Comparison of ENCODE assay signal across 8 cellular contexts in the genomic region with DNA sequence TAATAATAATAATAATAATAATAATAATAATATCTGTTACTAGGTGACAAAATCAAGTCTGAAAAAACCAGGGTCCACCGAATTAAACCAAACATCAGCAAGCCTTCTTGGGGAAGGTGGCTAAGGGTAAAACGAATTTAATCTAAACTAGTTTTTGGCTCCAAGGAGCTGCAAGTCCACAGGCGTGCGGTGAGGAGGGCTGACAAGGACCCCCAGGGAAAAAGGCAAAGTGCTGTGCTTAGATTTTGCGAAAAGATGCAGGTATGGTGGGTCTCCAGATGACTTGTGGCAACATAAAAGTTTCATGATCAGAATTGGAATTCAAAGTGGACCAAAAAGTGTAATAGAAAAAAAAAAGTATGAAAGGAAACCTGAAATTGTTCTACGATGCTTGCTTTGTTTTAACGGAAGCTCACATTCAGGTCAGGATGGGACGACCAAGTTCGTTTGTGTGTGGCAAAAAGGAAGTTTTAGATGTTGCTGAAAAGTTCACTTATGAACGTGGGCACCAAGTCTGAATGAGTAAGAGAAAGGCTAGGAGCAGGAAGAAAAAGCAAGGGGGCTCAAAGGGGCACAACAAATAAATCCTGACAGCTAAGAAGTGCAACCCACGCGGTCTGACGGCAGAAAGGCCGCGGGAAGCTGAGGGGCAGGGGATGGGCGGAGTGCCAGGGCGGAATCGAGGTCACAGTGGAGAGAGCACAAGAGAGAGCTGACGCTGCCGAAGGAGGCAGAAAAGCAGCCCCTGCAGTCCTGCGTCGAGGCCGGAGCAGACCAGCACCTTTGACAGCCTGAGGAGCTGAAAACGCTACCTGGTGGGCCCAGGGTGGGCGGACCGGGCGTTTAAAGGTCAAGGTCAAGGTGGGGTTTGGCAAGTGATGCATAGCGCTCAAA. TPM values are rescaled to one million over a fixed set of nuclear protein-coding genes. Genes with fewer than 3 reads are reported as not detected.
A peak's percentile ranks its signal among the peaks of the same experiment; 100 is the strongest.
DNase-seq lines count a peak whose midpoint lies in the region; TF ChIP-seq lines count a peak whose summit lies in the region.

No MANE protein-coding gene starts in this region.

- TF ChIP-seq CTCF in coronary artery (IDR thresholded peaks at IDR 0.05) (no peak), lower leg skin (IDR thresholded peaks at IDR 0.05) (no peak)

- H3K27ac ChIP-seq in coronary artery = peak overlapping the region; percentile 92 to 100

- peaks cover 53% of the 10 kb centered on the region for H3K36me3 Mint-ChIP-seq in activated CD4-positive, alpha-beta T cell treated with anti-CD3 and anti-CD28 coated beads, Interleukin-2, amount 10 ng/mL, durations not matched to agents 24 days and 14 days (ENCODE audit: low read depth)

- no peak for TF ChIP-seq POLR2A in lower leg skin (IDR thresholded peaks at IDR 0.05)

- peak overlapping the region; percentile 96 for H3K27ac Mint-ChIP-seq in activated CD4-positive, alpha-beta T cell treated with anti-CD3 and anti-CD28 coated beads, Interleukin-2, amount 10 ng/mL, durations not matched to agents 24 days and 14 days

- 1% methylated on average over 28 of the region's 28 CpGs for WGBS in lower leg skin, 2 donors

- H3K9me3 Mint-ChIP-seq in activated CD4-positive, alpha-beta T cell treated with anti-CD3 and anti-CD28 coated beads, Interleukin-2, amount 10 ng/mL, durations not matched to agents 24 days and 14 days = no peaks in the 10 kb centered on the region

- peak overlapping the region; percentile 96 for H3K4me3 Mint-ChIP-seq in activated CD4-positive, alpha-beta T cell treated with anti-CD3 and anti-CD28 coated beads, Interleukin-2, amount 10 ng/mL, durations not matched to agents 24 days and 14 days

- H3K27me3 Mint-ChIP-seq in activated CD4-positive, alpha-beta T cell treated with anti-CD3 and anti-CD28 coated beads, Interleukin-2, amount 10 ng/mL, durations not matched to agents 24 days and 14 days = no peaks in the 10 kb centered on the region

- H3K4me3 ChIP-seq in coronary artery = peak overlapping the region; percentile 93
- peak overlapping the region; percentile 70 for H3K4me3 ChIP-seq in lower leg skin (ENCODE audit: low read depth, poor library complexity, severe bottlenecking)

- H3K4me1 Mint-ChIP-seq in activated CD4-positive, alpha-beta T cell treated with anti-CD3 and anti-CD28 coated beads, Interleukin-2, amount 10 ng/mL, durations not matched to agents 24 days and 14 days = peaks cover 69% of the 10 kb centered on the region

- DNase-seq in SHP77 (lab: John Stamatoyannopoulos, UW) = peak; percentile 20 to 57
- DNase-seq in SHP77 treated with DMSO at 0.1 percent for 48 hours (lab: John Stamatoyannopoulos, UW) = no peak
- peak; percentile 25 for DNase-seq in NCI-H146 treated with DMSO at 0.1 percent for 48 hours (lab: John Stamatoyannopoulos, UW; ENCODE audit: unreplicated experiment)
- DNase-seq in activated CD4-positive, alpha-beta T cell treated with anti-CD3 and anti-CD28 coated beads, Interleukin-2, amount 10 ng/mL, durations not matched to agents 24 days and 14 days = peak; percentile 91
- peak; percentile 86 for DNase-seq in coronary artery (ENCODE audit: low spot score)
- peak; percentile 62 to 95 for DNase-seq in lower leg skin (ENCODE audit: low spot score in 2 of 2)
- peak; percentile 79 for DNase-seq in stimulated activated CD4-positive, alpha-beta T cell treated with anti-CD3 and anti-CD28 coated beads, Interleukin-4, amount 100 ng/mL, for 24 hours
- DNase-seq in NCI-H1436 treated with DMSO at 0.1 percent for 48 hours (lab: John Stamatoyannopoulos, UW) = no peak

- intact Hi-C loops in activated CD4-positive, alpha-beta T cell treated with anti-CD3 and anti-CD28 coated beads, Interleukin-2, amount 10 ng/mL, durations not matched to agents 24 days and 14 days (cut with micrococcal nuclease) = loop anchor here (5.0 to 10.0 kb wide), 4 partner anchors 57 to 407 kb away; partner anchors contain the start of genes ACY1, DUSP7, GNL3 and PBRM1
- intact Hi-C loops in lower leg skin (cut with DNase I; ENCODE audit: low total_unique reads) = no loop called here

RNA-seq across cellular contexts. Expression of gene WDR82, which starts 1.1 kb away (rescaled TPM):
- total RNA-seq in activated CD4-positive, alpha-beta T cell treated with anti-CD3 and anti-CD28 coated beads, Interleukin-2, amount 10 ng/mL, durations not matched to agents 24 days and 14 days = 104 and 106 TPM in 2 replicates
- total RNA-seq in lower leg skin = 10 to 100 TPM; 49.5 to 60.3 (median 56.3) TPM

RNA-seq across cellular contexts. Expression of gene GLYCTK, which starts 10.3 kb away (rescaled TPM):
- total RNA-seq in activated CD4-positive, alpha-beta T cell treated with anti-CD3 and anti-CD28 coated beads, Interleukin-2, amount 10 ng/mL, durations not matched to agents 24 days and 14 days = 16.3 and 17.4 TPM in 2 replicates
- 1 to 10 TPM; 1.6 to 5.7 (median 3.5) TPM for total RNA-seq in lower leg skin

RNA-seq across cellular contexts. Expression of gene PPM1M, which starts 31.8 kb away (rescaled TPM):
- 48.3 and 49.2 TPM in 2 replicates for total RNA-seq in activated CD4-positive, alpha-beta T cell treated with anti-CD3 and anti-CD28 coated beads, Interleukin-2, amount 10 ng/mL, durations not matched to agents 24 days and 14 days
- total RNA-seq in lower leg skin = 10 to 100 TPM; 10.4 to 28.6 (median 14.0) TPM

RNA-seq across cellular contexts. Expression of gene TWF2, which starts 38.4 kb away (rescaled TPM):
- total RNA-seq in activated CD4-positive, alpha-beta T cell treated with anti-CD3 and anti-CD28 coated beads, Interleukin-2, amount 10 ng/mL, durations not matched to agents 24 days and 14 days = 80.3 and 87.0 TPM in 2 replicates
- 10 to 100 TPM; 39.3 to 60.2 (median 52.0) TPM for total RNA-seq in lower leg skin

RNA-seq across cellular contexts. Expression of gene DNAH1, which starts 38.8 kb away (rescaled TPM):
- total RNA-seq in activated CD4-positive, alpha-beta T cell treated with anti-CD3 and anti-CD28 coated beads, Interleukin-2, amount 10 ng/mL, durations not matched to agents 24 days and 14 days = 9.9 and 10.6 TPM in 2 replicates
- total RNA-seq in lower leg skin = 1 to 10 TPM; 2.0 to 5.9 (median 5.0) TPM

Comparison
In these comparisons a context has a peak if more than half of its experiments do, and no peak if none do; other contexts are left out.
1. DNase-seq: peak in SHP77 (2 of 2), NCI-H146 treated with DMSO at 0.1 percent for 48 hours (single experiment), activated CD4-positive, alpha-beta T cell treated with anti-CD3 and anti-CD28 coated beads, Interleukin-2, amount 10 ng/mL, durations not matched to agents 24 days and 14 days (single experiment), coronary artery (single experiment), lower leg skin (2 of 2) and stimulated activated CD4-positive, alpha-beta T cell treated with anti-CD3 and anti-CD28 coated beads, Interleukin-4, amount 100 ng/mL, for 24 hours (single experiment); none in SHP77 treated with DMSO at 0.1 percent for 48 hours (single experiment) and NCI-H1436 treated with DMSO at 0.1 percent for 48 hours (single experiment).